ENCODE assay signal across 8 cellular contexts in the genomic region with DNA sequence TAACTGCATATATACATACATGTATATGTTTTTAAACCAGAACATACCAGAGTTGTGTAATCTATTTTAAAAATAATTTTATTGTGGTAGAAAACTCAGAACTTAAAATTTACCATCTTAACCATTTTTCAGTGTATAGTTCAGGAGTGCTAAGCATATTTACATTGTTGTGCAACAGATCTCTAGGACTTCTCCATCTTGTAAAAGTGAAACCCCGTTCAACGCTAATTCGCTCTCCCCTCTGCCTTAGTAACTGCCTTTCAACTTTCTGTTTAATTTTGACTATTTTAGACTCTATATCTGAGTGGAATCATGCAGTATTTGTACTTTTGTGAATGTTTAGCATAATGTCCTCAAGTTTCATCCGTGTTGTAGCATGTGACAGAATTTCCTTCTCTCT. TPM values are rescaled to one million over a fixed set of nuclear protein-coding genes. Genes with fewer than 3 reads are reported as not detected.
DNase-seq lines count a peak whose midpoint lies in the region; ATAC-seq, FAIRE-seq and TF ChIP-seq lines count a peak whose summit lies in the region.

No MANE protein-coding gene starts in this region.

- ATAC-seq in Right ventricle myocardium superior (ENCODE audit: poor library complexity) (peak; percentile 40), left ventricle myocardium superior (no peak), HG03520 (IDR thresholded peaks at IDR 0.05; ENCODE audit: unreplicated experiment) (peak; percentile 53), upper lobe of left lung (ENCODE audit: low FRiP score in 2 of 2) (peak in 1 of 2 donors; percentile 65)

- 90% methylated on average over 4 of the region's 4 CpGs; no CpG with 5 or more reads in 1 of the 2 experiments for WGBS in H1 (ENCODE audit: extremely low coverage in 1 of 2, insufficient coverage in 1 of 2, insufficient read length in 1 of 2, insufficient replicate concordance in 2 of 2, low coverage in 1 of 2, low lambda C conversion rate in 2 of 2, missing lambda C conversion rate in 1 of 2), 2 experiments
- 44 to 58% methylated on average over 4 of the region's 4 CpGs for WGBS in upper lobe of left lung, 2 donors

- TF ChIP-seq CTCF in H1 (IDR thresholded peaks at IDR 0.05; ENCODE audit: control extremely low read depth in 1 of 3, insufficient read depth in 1 of 3, low read depth in 1 of 3, low read length in 3 of 3) (no peak), upper lobe of left lung (IDR thresholded peaks at IDR 0.05) (no peak)

- H2BK5ac ChIP-seq in H1 (ENCODE audit: low read depth, low read length) = no peak overlapping the region

- H3K27me3 ChIP-seq in H1 (replicated peaks in 1 of 4; ENCODE audit: control insufficient read depth in 3 of 4, extremely low read depth in 1 of 4, insufficient read depth in 3 of 4, low read length in 3 of 4) (no peaks in the 10 kb centered on the region), upper lobe of left lung (no peaks in the 10 kb centered on the region)

- no peak overlapping the region for H3K23ac ChIP-seq in H1 (ENCODE audit: insufficient read length)

- no peaks in the 10 kb centered on the region for H3K79me2 ChIP-seq in H1 (ENCODE audit: control insufficient read depth in 1 of 2, insufficient read depth in 2 of 2, low read length in 2 of 2)

- TF ChIP-seq POLR2A in H1 (IDR thresholded peaks at IDR 0.05; ENCODE audit: control extremely low read depth in 1 of 2, low read depth in 2 of 2, low read length in 2 of 2) = no peak
- TF ChIP-seq POLR2A in upper lobe of left lung (IDR thresholded peaks at IDR 0.05) = no peak

- H3K4me1 ChIP-seq in H1 (replicated peaks in 1 of 4; ENCODE audit: control insufficient read depth in 3 of 4, insufficient read depth in 4 of 4, low read length in 3 of 4) (peaks cover 0 to 6% (median 2%) of the 10 kb centered on the region in 4 experiments; a peak in 2 of 7 replicates), upper lobe of left lung (peaks cover 6 to 33% (median 15%) of the 10 kb centered on the region in 4 donors)

- TF ChIP-seq RAD21 in H1 (IDR thresholded peaks at IDR 0.05 in 1 of 2, conservative IDR thresholded peaks at IDR 0.05 in 1 of 2; ENCODE audit: low read depth in 2 of 2, low read length in 2 of 2) = no peak

- DNase-seq in Right ventricle myocardium superior (no peak), left ventricle myocardium superior (no peak), H1 (ENCODE audit: low read depth in 1 of 2, low spot score in 2 of 2) (no peak), upper lobe of left lung (no peak), SKM-1 treated with dmso at 0.1 percent for 144 hours (lab: John Stamatoyannopoulos, UW; ENCODE audit: unreplicated experiment) (no peak), HUDEP-2 (lab: John Stamatoyannopoulos, UW; ENCODE audit: unreplicated experiment in 76 of 76) (no peak)
- DNase-seq in activated CD8-positive, alpha-beta memory T cell treated with anti-CD3 and anti-CD28 coated beads, Interleukin-2, amount 50 U/mL, for 48 hours = no peak

- POLR2A ChIA-PET in H1 (lab: Charles Lee; ENCODE audit: partially characterized antibody) = interaction anchor here (0.8 to 1.6 kb wide), 5 partner anchors 12 to 72 kb away, joined by 3 to 13 read pairs (median 3); a partner anchor contains a TSS

- FAIRE-seq in H1 (lab: Jason Lieb, UNC) = no peak

- CTCF ChIA-PET in H1 (lab: Charles Lee; ENCODE audit: partially characterized antibody) = interaction anchor here (1.0 kb wide), 1 partner anchor 13 kb away, joined by 4 read pairs; no protein-coding TSS in a partner anchor

- no peak overlapping the region for H3K56ac ChIP-seq in H1 (replicated peaks; ENCODE audit: insufficient read length, low read depth, low read length)

- H2BK120ac ChIP-seq in H1 (replicated peaks; ENCODE audit: low read depth, low read length) = no peak overlapping the region

- H3K18ac ChIP-seq in H1 (ENCODE audit: extremely low read depth, low read length) = no peak overlapping the region

- no peaks in the 10 kb centered on the region for H3K79me1 ChIP-seq in H1 (ENCODE audit: low read depth, low read length)

- peak overlapping the region; percentile 62 to 79; a peak in 2 of 4 replicates for H3K4me2 ChIP-seq in H1 (ENCODE audit: insufficient read depth in 1 of 2, low read depth in 2 of 2, low read length in 2 of 2)

- H2BK20ac ChIP-seq in H1 (ENCODE audit: low read length) = no peak overlapping the region

- H3K9me3 ChIP-seq in H1 (ENCODE audit: insufficient read depth in 2 of 2, low read depth in 1 of 2, low read length in 1 of 2) (no peaks in the 10 kb centered on the region), upper lobe of left lung (no peaks in the 10 kb centered on the region)

- intact Hi-C loops in Right ventricle myocardium superior (cut with DNase I) = no loop called here
- intact Hi-C loops in left ventricle myocardium superior (cut with micrococcal nuclease) = no loop called here

- H3K4me3 ChIP-seq in H1 (ENCODE audit: extremely low read depth in 1 of 4, insufficient read depth in 2 of 4, low read depth in 3 of 4, low read length in 4 of 4) (peak overlapping the region in 1 of 4 experiments; percentile 58; a peak in 3 of 8 replicates), upper lobe of left lung (peak overlapping the region in 3 of 4 donors; percentile 32 to 44 (median 41))

- peaks cover 8% of the 10 kb centered on the region for H3K23me2 ChIP-seq in H1 (ENCODE audit: low read depth, low read length)

- no peak for TF ChIP-seq EP300 in H1 (IDR thresholded peaks at IDR 0.05; ENCODE audit: borderline replicate concordance in 1 of 2, low read depth in 2 of 2, low read length in 2 of 2)
- no peak for TF ChIP-seq EP300 in upper lobe of left lung (IDR thresholded peaks at IDR 0.05)

- no peaks in the 10 kb centered on the region for H4K20me1 ChIP-seq in H1 (replicated peaks in 1 of 2; ENCODE audit: control insufficient read depth in 1 of 2, insufficient read depth in 2 of 2, low read length in 2 of 2)

- H4K91ac ChIP-seq in H1 (replicated peaks; ENCODE audit: insufficient read length, low read length) = no peak overlapping the region

- H3K14ac ChIP-seq in H1 (ENCODE audit: insufficient read length) = no peak overlapping the region

- H2BK15ac ChIP-seq in H1 (ENCODE audit: low read length) = no peak overlapping the region

- H3K9ac ChIP-seq in H1 (replicated peaks in 1 of 4; ENCODE audit: extremely low read depth in 1 of 4, low read depth in 3 of 4, low read length in 3 of 4) = no peak overlapping the region

- H4K8ac ChIP-seq in H1 (ENCODE audit: extremely low read depth, insufficient read depth, low read length) = no peak overlapping the region

- no peaks in the 10 kb centered on the region for H3K36me3 ChIP-seq in H1 (ENCODE audit: control insufficient read depth in 2 of 4, insufficient read depth in 4 of 4, low read length in 3 of 4)
- no peaks in the 10 kb centered on the region for H3K36me3 ChIP-seq in upper lobe of left lung

- H2AK5ac ChIP-seq in H1 (ENCODE audit: low read depth, low read length) = no peak overlapping the region

- H3K27ac ChIP-seq in H1 (ENCODE audit: low read depth, low read length) = no peak overlapping the region
- peak overlapping the region; percentile 82 to 92 (median 88) for H3K27ac ChIP-seq in upper lobe of left lung

- no peak overlapping the region for H2BK12ac ChIP-seq in H1 (ENCODE audit: low read depth, low read length)

- no peak overlapping the region for H2AFZ ChIP-seq in H1 (ENCODE audit: low read length)

- no peak overlapping the region for H3K4ac ChIP-seq in H1 (replicated peaks; ENCODE audit: insufficient read length, low read depth, low read length)

- H4K5ac ChIP-seq in H1 (ENCODE audit: insufficient read length, low read depth, low read length) = no peak overlapping the region

TF ChIP-seq in H1, 55 proteins besides CTCF, POLR2A, EP300 and RAD21:
- no peak for TF ChIP-seq GABPA (IDR thresholded peaks at IDR 0.05; ENCODE audit: borderline replicate concordance, insufficient read depth, low read length)
- TF ChIP-seq POU5F1 (IDR thresholded peaks at IDR 0.05; ENCODE audit: low read depth, low read length) = no peak
- TF ChIP-seq KDM1A (IDR thresholded peaks at IDR 0.05; ENCODE audit: borderline replicate concordance, low read length) = no peak
- TF ChIP-seq, protein P1, sequence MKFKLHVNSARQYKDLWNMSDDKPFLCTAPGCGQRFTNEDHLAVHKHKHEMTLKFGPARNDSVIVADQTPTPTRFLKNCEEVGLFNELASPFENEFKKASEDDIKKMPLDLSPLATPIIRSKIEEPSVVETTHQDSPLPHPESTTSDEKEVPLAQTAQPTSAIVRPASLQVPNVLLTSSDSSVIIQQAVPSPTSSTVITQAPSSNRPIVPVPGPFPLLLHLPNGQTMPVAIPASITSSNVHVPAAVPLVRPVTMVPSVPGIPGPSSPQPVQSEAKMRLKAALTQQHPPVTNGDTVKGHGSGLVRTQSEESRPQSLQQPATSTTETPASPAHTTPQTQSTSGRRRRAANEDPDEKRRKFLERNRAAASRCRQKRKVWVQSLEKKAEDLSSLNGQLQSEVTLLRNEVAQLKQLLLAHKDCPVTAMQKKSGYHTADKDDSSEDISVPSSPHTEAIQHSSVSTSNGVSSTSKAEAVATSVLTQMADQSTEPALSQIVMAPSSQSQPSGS (IDR thresholded peaks at IDR 0.05; ENCODE audit: low read length) = no peak
- no peak for TF ChIP-seq ASH2L (IDR thresholded peaks at IDR 0.05; ENCODE audit: low read length)
- TF ChIP-seq TAF1 (IDR thresholded peaks at IDR 0.05; ENCODE audit: low read depth, low read length) = no peak
- TF ChIP-seq NANOG (IDR thresholded peaks at IDR 0.05; ENCODE audit: insufficient read depth, low read depth, low read length, poor library complexity, severe bottlenecking) = no peak
- TF ChIP-seq POLR2AphosphoS5 (IDR thresholded peaks at IDR 0.05; ENCODE audit: low read depth, low read length) = no peak
- no peak for TF ChIP-seq SAP30 (IDR thresholded peaks at IDR 0.05; ENCODE audit: insufficient read depth, insufficient replicate concordance, low read length)
- no peak for TF ChIP-seq FOSL1 (IDR thresholded peaks at IDR 0.05; ENCODE audit: insufficient read depth, low read depth, low read length)
- TF ChIP-seq SP2 (IDR thresholded peaks at IDR 0.05; ENCODE audit: low read length) = no peak

RNA-seq across cellular contexts. Expression of a gene that starts 51.8 kb away (rescaled TPM):
- total RNA-seq in Right ventricle myocardium superior (192 TPM), left ventricle myocardium superior (223 TPM), upper lobe of left lung (100 to 1,000 TPM in 4 of 6 donors, 10 to 100 TPM in 2; 25.1 to 178 (median 132) TPM)
- total RNA-seq in H1 (2021; fragmentation: NEBNext Ultra II Directional; extraction: Animal tissue kit (Norgen Biotek cat#: 25700)) = 192 and 208 TPM in 2 replicates
- 59.5 and 92.7 TPM in 2 replicates for polyA plus RNA-seq in H1 (2011; rRNA removed)
- 99.6 TPM for polyA plus RNA-seq in H1 (2011; cell fraction: cytosol; rRNA removed)
- polyA plus RNA-seq in H1 (2011; cell fraction: nucleus; rRNA removed) = 57.0 TPM
- polyA plus RNA-seq in H1 (2012, experiment 1 of 2) = 148 to 207 TPM (median 175 TPM) in 4 replicates
- polyA plus RNA-seq in H1 (2012, experiment 2 of 2) = 41.6 TPM
- polyA plus RNA-seq in H1 (2013, experiment 1 of 2) = 170 TPM
- polyA plus RNA-seq in H1 (2013, experiment 2 of 2) = 242 TPM
- polyA minus RNA-seq in H1 (2011; rRNA and poly(A)+ RNA removed) = 341 and 408 TPM in 2 replicates
- polyA minus RNA-seq in H1 (2011; cell fraction: cytosol; rRNA and poly(A)+ RNA removed) = 82.1 TPM
- polyA minus RNA-seq in H1 (2011; cell fraction: nucleus; rRNA and poly(A)+ RNA removed) = 136 TPM
